Comparison of ENCODE assay signal across 19 cellular contexts in the genomic region with DNA sequence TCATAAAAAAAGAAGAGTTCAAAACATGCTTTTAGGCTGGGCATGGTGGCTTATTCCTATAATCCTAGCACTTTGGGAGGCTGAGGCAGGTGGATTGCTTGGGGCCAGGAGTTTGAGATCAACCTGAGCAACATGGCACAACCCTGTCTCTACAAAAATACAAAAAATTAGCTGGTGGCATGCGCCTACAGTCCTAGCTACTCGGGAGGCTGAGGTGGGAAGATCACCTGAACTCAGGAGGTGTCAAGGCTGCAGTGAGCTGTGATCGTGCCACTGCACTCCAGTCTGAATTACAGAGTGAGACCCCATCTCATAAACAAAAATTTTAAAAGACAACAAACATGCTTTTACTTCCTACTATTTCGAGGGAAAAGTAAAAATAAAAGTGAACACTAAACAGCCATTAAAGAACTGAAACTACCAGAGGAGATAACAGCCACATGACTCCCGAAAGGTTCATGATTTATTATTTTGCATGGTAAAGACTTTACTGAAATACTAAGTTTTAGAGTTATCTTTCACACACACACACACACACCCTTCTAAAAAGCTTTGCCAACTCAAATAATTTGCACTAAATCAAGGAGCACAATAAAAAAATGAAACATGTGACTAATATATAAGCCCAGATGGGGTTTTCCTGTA. TPM values are rescaled to one million over a fixed set of nuclear protein-coding genes. Genes with fewer than 3 reads are reported as not detected.
A peak's percentile ranks its signal among the peaks of the same experiment; 100 is the strongest.
DNase-seq lines count a peak whose midpoint lies in the region; ATAC-seq and TF ChIP-seq lines count a peak whose summit lies in the region.
"Had no signal": no experiment of that assay in that cellular context is flagged by ENCODE, and none has a peak within 500 bp of the region (broad histone marks: within the 10 kb centered on the region; RNA-seq: fewer than 3 reads in every experiment).

No MANE protein-coding gene starts in this region.

- H3K36me3 Mint-ChIP-seq in stimulated activated naive B cell treated with anti-CD40 and anti-IgM and Interleukin-4, amounts not matched to agents 10 μg/mL and 1 μg/mL and 100 μg/mL, for 72 hours = peaks cover 11 to 19% of the 10 kb centered on the region in 2 donors

- peak overlapping the region; percentile 46 to 74 for H3K4me3 Mint-ChIP-seq in stimulated activated naive B cell treated with anti-CD40 and anti-IgM and Interleukin-4, amounts not matched to agents 10 μg/mL and 1 μg/mL and 100 μg/mL, for 72 hours
- H3K4me3 Mint-ChIP-seq: CD8-positive, alpha-beta memory T cell had no signal

- no peak for TF ChIP-seq POLR2A in breast epithelium (IDR thresholded peaks at IDR 0.05)

- H3K9me3 ChIP-seq in OCI-LY1 (ENCODE audit: low read length) (no peaks in the 10 kb centered on the region), breast epithelium (no peaks in the 10 kb centered on the region)
- H3K9me3 ChIP-seq: HAP-1 had no signal

- TF ChIP-seq CTCF in GM12865 (IDR thresholded peaks at IDR 0.05; ENCODE audit: insufficient read depth, low read depth, low read length, missing control alignments) (no peak), OCI-LY1 (IDR thresholded peaks at IDR 0.05; ENCODE audit: low read length) (no peak), breast epithelium (IDR thresholded peaks at IDR 0.05) (no peak)

- H3K9me2 ChIP-seq in OCI-LY1 (ENCODE audit: low read depth, low read length) = no peaks in the 10 kb centered on the region

- H3K4me2 ChIP-seq in OCI-LY1 (ENCODE audit: low read length) = peak overlapping the region; percentile 17; the same call in 1 of the 2 replicates

- H2AFZ ChIP-seq in OCI-LY1 (ENCODE audit: low read length) = no peak overlapping the region

- no peaks in the 10 kb centered on the region for H3F3A ChIP-seq in OCI-LY1 (ENCODE audit: insufficient read depth, low read length)

- H3K4me3 ChIP-seq in GM12865 (ENCODE audit: low read depth, low read length) = peak overlapping the region; percentile 25; the same call in 1 of the 2 replicates
- H3K4me3 ChIP-seq in OCI-LY1 (ENCODE audit: low read depth, low read length, poor library complexity, severe bottlenecking) = no peak overlapping the region
- no peak overlapping the region for H3K4me3 ChIP-seq in breast epithelium
- H3K4me3 ChIP-seq: HAP-1 had no signal

- H3K4me1 ChIP-seq in OCI-LY1 (ENCODE audit: insufficient read depth, low read length, severe bottlenecking) (peaks cover 24% of the 10 kb centered on the region), breast epithelium (no peaks in the 10 kb centered on the region)
- H3K4me1 ChIP-seq: HAP-1 had no signal

- H3K9ac ChIP-seq in OCI-LY1 (ENCODE audit: low read length) = no peak overlapping the region

- H3K27ac ChIP-seq in OCI-LY1 (ENCODE audit: low read depth, low read length, poor library complexity, severe bottlenecking) (no peak overlapping the region), breast epithelium (no peak overlapping the region)
- H3K27ac ChIP-seq: HL-60 had no signal

- H3K9me3 Mint-ChIP-seq in stimulated activated naive B cell treated with anti-CD40 and anti-IgM and Interleukin-4, amounts not matched to agents 10 μg/mL and 1 μg/mL and 100 μg/mL, for 72 hours = no peaks in the 10 kb centered on the region
- H3K9me3 Mint-ChIP-seq: CD8-positive, alpha-beta memory T cell had no signal

- peaks cover 13 to 24% of the 10 kb centered on the region in 2 donors for H3K4me1 Mint-ChIP-seq in stimulated activated naive B cell treated with anti-CD40 and anti-IgM and Interleukin-4, amounts not matched to agents 10 μg/mL and 1 μg/mL and 100 μg/mL, for 72 hours
- H3K4me1 Mint-ChIP-seq: CD8-positive, alpha-beta memory T cell had no signal

- no peaks in the 10 kb centered on the region for H3K27me3 ChIP-seq in OCI-LY1 (ENCODE audit: insufficient read depth, low read length)
- no peaks in the 10 kb centered on the region for H3K27me3 ChIP-seq in breast epithelium

- peak overlapping the region; percentile 67 for H3K27ac Mint-ChIP-seq in stimulated activated naive B cell treated with anti-CD40 and anti-IgM and Interleukin-4, amounts not matched to agents 10 μg/mL and 1 μg/mL and 100 μg/mL, for 72 hours
- H3K27ac Mint-ChIP-seq: CD8-positive, alpha-beta memory T cell had no signal

- no peaks in the 10 kb centered on the region for H3K36me3 ChIP-seq in OCI-LY1 (ENCODE audit: insufficient read depth, low read length)
- H3K36me3 ChIP-seq in breast epithelium = peaks cover 5% of the 10 kb centered on the region
- H3K36me3 ChIP-seq: HAP-1 had no signal

- H3K79me2 ChIP-seq in OCI-LY1 (ENCODE audit: insufficient read depth, low read length) = no peaks in the 10 kb centered on the region

- no peaks in the 10 kb centered on the region for H3K27me3 Mint-ChIP-seq in stimulated activated naive B cell treated with anti-CD40 and anti-IgM and Interleukin-4, amounts not matched to agents 10 μg/mL and 1 μg/mL and 100 μg/mL, for 72 hours

- ATAC-seq in GM18867 (IDR thresholded peaks at IDR 0.05; ENCODE audit: unreplicated experiment) = peak; percentile 44
- ATAC-seq in stimulated activated naive B cell treated with anti-CD40 and anti-IgM and Interleukin-4, amounts not matched to agents 10 μg/mL and 1 μg/mL and 100 μg/mL, for 72 hours (replicated peaks) = peak; percentile 36 to 43

- intact Hi-C loops in breast epithelium (cut with DNase I; ENCODE audit: low total_unique reads) = no loop called here

- peak; percentile 5 for DNase-seq in GM12865 (ENCODE audit: low read depth)
- DNase-seq in stimulated activated naive B cell treated with anti-CD40 and anti-IgM and Interleukin-4, amounts not matched to agents 10 μg/mL and 1 μg/mL and 100 μg/mL, for 72 hours = no peak
- DNase-seq in activated CD4-positive, alpha-beta T cell treated with anti-CD3 and anti-CD28 coated beads, Interleukin-2, amount 50 U/mL, for 1 hour = no peak
- DNase-seq in NCI-H1417 treated with DMSO at 0.1 percent for 48 hours (lab: John Stamatoyannopoulos, UW) = no peak
- DNase-seq in breast epithelium (ENCODE audit: low spot score in 2 of 2) = no peak
- DNase-seq: CD8-positive, alpha-beta memory T cell; DND-41; GDM1; KG1; NCI-H1105 treated with DMSO at 0.1 percent for 48 hours; NCI-H187 treated with DMSO at 0.1 percent for 48 hours; NCI-H446; NCI-H748 treated with DMSO at 0.1 percent for 48 hours; SHP77 treated with DMSO at 0.1 percent for 48 hours; T-helper 2 cell had no signal

- H4K20me1 ChIP-seq in OCI-LY1 (ENCODE audit: insufficient read depth, low read length) = no peaks in the 10 kb centered on the region

RNA-seq across cellular contexts. Expression of gene USP1, which starts 48.1 kb away (rescaled TPM):
- 10 to 100 TPM; 19.4 to 39.7 (median 29.8) TPM for total RNA-seq in breast epithelium
